ENCODE assay signal across 24 cellular contexts in the genomic region with DNA sequence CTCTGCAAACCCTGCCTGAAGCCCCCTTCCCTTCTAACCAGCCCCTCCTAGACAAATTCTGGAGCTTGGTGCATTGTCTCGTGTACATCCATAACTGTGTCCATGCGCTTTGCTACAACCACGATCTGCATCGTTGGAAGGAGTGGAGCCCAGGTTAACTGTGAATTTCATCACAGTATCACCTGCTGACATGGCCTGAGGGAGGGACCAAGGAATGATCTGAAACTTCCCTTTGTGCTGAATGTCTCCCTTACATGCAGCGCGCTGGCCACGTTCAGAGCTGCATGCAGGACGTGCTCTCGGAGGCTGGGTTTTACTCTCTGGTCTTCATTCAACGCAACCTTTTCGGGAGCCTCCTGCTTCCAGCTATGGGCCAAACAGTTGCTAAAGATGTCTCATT.
"Had no signal": no experiment of that assay in that cellular context is flagged by ENCODE, and none has a peak within 500 bp of the region (broad histone marks: within the 10 kb centered on the region; RNA-seq: fewer than 3 reads in every experiment).

No MANE protein-coding gene starts in this region.

- H3K4me1 ChIP-seq: prostate gland had no signal

- H3K4me3 ChIP-seq: coronary artery, dorsolateral prefrontal cortex, gastroesophageal sphincter, lung, prostate gland, tibial nerve had no signal

- H3K9me3 Mint-ChIP-seq: nephron; T-helper 2 cell treated with Interferon-gamma antibody and Interleukin-4, amounts not matched to agents 5 μg/mL and 100 μg/mL, for 36 hours had no signal

- H3K27ac Mint-ChIP-seq: activated CD4-positive, alpha-beta T cell treated with anti-CD3 and anti-CD28 coated beads for 36 hours; activated CD8-positive, alpha-beta memory T cell treated with anti-CD3 and anti-CD28 coated beads, Interleukin-2, amount 10 ng/mL, durations not matched to agents 7 days and 5 days; activated CD8-positive, alpha-beta T cell treated with anti-CD3 and anti-CD28 coated beads, Interleukin-2, amount 10 ng/mL, durations not matched to agents 7 days and 5 days; activated naive CD8-positive, alpha-beta T cell; nephron; T-helper 2 cell treated with Interferon-gamma antibody and Interleukin-4, amounts not matched to agents 5 μg/mL and 100 μg/mL, for 36 hours had no signal

- H3K27me3 ChIP-seq: dorsolateral prefrontal cortex, gastroesophageal sphincter, neutrophil, tibial nerve had no signal

- H3K27ac ChIP-seq: coronary artery, dorsolateral prefrontal cortex, gastroesophageal sphincter, neutrophil, prostate gland had no signal

- H3K27me3 Mint-ChIP-seq: activated CD4-positive, alpha-beta T cell treated with anti-CD3 and anti-CD28 coated beads for 36 hours; activated CD8-positive, alpha-beta memory T cell treated with anti-CD3 and anti-CD28 coated beads, Interleukin-2, amount 10 ng/mL, durations not matched to agents 7 days and 5 days; activated naive CD8-positive, alpha-beta T cell had no signal

- H3K9me3 ChIP-seq: gastroesophageal sphincter, neutrophil, prostate gland, tibial nerve had no signal

- H3K4me1 Mint-ChIP-seq: activated CD8-positive, alpha-beta memory T cell treated with anti-CD3 and anti-CD28 coated beads, Interleukin-2, amount 10 ng/mL, durations not matched to agents 7 days and 5 days had no signal

- ATAC-seq: activated CD4-positive, alpha-beta T cell treated with anti-CD3 and anti-CD28 coated beads for 36 hours; activated CD8-positive, alpha-beta memory T cell treated with anti-CD3 and anti-CD28 coated beads, Interleukin-2, amount 10 ng/mL, durations not matched to agents 7 days and 5 days; activated CD8-positive, alpha-beta T cell treated with anti-CD3 and anti-CD28 coated beads, Interleukin-2, amount 10 ng/mL, durations not matched to agents 7 days and 5 days; gastroesophageal sphincter; left lobe of liver had no signal

- H3K36me3 Mint-ChIP-seq: activated CD8-positive, alpha-beta memory T cell treated with anti-CD3 and anti-CD28 coated beads, Interleukin-2, amount 10 ng/mL, durations not matched to agents 7 days and 5 days had no signal

- H3K4me3 Mint-ChIP-seq: activated CD4-positive, alpha-beta T cell treated with anti-CD3 and anti-CD28 coated beads for 36 hours; activated CD8-positive, alpha-beta memory T cell treated with anti-CD3 and anti-CD28 coated beads, Interleukin-2, amount 10 ng/mL, durations not matched to agents 7 days and 5 days; activated CD8-positive, alpha-beta T cell treated with anti-CD3 and anti-CD28 coated beads, Interleukin-2, amount 10 ng/mL, durations not matched to agents 7 days and 5 days; activated naive CD8-positive, alpha-beta T cell; nephron; T-helper 2 cell treated with Interferon-gamma antibody and Interleukin-4, amounts not matched to agents 5 μg/mL and 100 μg/mL, for 36 hours had no signal

- DNase-seq: activated CD4-positive, alpha-beta T cell treated with anti-CD3 and anti-CD28 coated beads for 36 hours; activated CD4-positive, CD25-positive, alpha-beta regulatory T cell; activated CD8-positive, alpha-beta memory T cell treated with anti-CD3 and anti-CD28 coated beads, Interleukin-2, amount 10 ng/mL, durations not matched to agents 7 days and 5 days; activated CD8-positive, alpha-beta T cell treated with anti-CD3 and anti-CD28 coated beads, Interleukin-2, amount 10 ng/mL, durations not matched to agents 7 days and 5 days; activated effector memory CD4-positive, alpha-beta T cell treated with Interleukin-2 at 50 U/mL for 16 hours; activated naive CD4-positive, alpha-beta T cell treated with Interleukin-2 at 50 U/mL for 16 hours; anterior cingulate cortex; cerebellar nuclear complex; effector memory CD4-positive, alpha-beta T cell; retina; stimulated activated CD4-positive, alpha-beta T cell treated with anti-CD3 and anti-CD28 coated beads, Interleukin-15, amount 100 ng/mL, for 24 hours; stimulated activated naive CD4-positive, alpha-beta T cell treated with Interleukin-2 at 50 U/mL for 16 hours; T-helper 1 cell had no signal

- H3K36me3 ChIP-seq: gastroesophageal sphincter, neutrophil, prostate gland, tibial nerve had no signal
